In the genomic region with DNA sequence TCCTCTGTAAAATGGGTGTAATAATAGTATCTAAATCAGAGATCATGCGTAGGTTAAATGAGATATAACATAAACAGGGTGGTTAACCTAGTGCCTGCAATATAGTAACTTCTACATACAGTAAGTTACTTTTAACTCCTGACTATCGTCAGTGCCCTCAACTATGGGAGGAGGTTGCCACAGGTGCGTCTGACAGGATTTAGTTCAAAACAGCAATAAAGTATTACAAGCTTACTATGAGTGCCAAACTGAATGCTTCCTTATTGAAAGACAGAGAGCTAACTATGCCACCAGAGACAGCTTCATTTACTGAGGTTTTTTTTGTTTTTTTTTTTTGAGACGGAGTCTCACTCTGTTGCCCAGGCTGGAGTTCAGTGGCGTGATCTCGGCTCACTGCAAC, we compare ENCODE assay signal across 22 cellular contexts.
"Had no signal": no experiment of that assay in that cellular context is flagged by ENCODE, and none has a peak within 500 bp of the region (broad histone marks: within the 10 kb centered on the region; RNA-seq: fewer than 3 reads in every experiment).

No MANE protein-coding gene starts in this region.

- ATAC-seq: Panc1, PC-3 had no signal

- H3K27ac ChIP-seq: RWPE1 had no signal

- H3K9me3 ChIP-seq: MG63, SK-N-SH had no signal

- H3K27me3 ChIP-seq: MG63 had no signal

- H3K4me3 ChIP-seq: MG63 had no signal

- DNase-seq: Karpas-422, KBM-7, MG63, NCI-H1092, NCI-H1105 treated with DMSO at 0.1 percent for 48 hours, NCI-H1417 treated with DMSO at 0.1 percent for 48 hours, NCI-H146, NCI-H187, NCI-H2029, NCI-H2081 treated with DMSO at 0.1 percent for 48 hours, NCI-H2171, NCI-H226, NCI-H446, NCI-H510A, NCI-H524 treated with DMSO at 0.1 percent for 48 hours, NCI-H69, NCI-H774, PC-3, SHP77, SK-N-SH had no signal
